10 cellular contexts compared by ENCODE assay signal in genomic region chr1:156116731-156117130, GRCh38. TPM values are rescaled to one million over a fixed set of nuclear protein-coding genes. Genes with fewer than 3 reads are reported as not detected.
A peak's percentile ranks its signal among the peaks of the same experiment; 100 is the strongest.
DNase-seq lines count a peak whose midpoint lies in the region; ATAC-seq and TF ChIP-seq lines count a peak whose summit lies in the region.
"Not testable (repeated sequence)": the region's sequence is repeated elsewhere in the genome, so short reads cannot be mapped to it uniquely, and the experiment has no call there.
"Had no signal": no experiment of that assay in that cellular context is flagged by ENCODE, and none has a peak within 500 bp of the region (broad histone marks: within the 10 kb centered on the region; RNA-seq: fewer than 3 reads in every experiment).

No MANE protein-coding gene starts in this region.

- BruUV-seq in A673 (replicated peaks; lab: Mats Ljungman, UMichigan); HCT116 (replicated peaks; lab: Mats Ljungman, UMichigan): not testable (repeated sequence)

- H3K27me3 Mint-ChIP-seq in T-cell (peaks cover 17 to 18% of the 10 kb centered on the region in 2 donors), immature natural killer cell (ENCODE audit: low read depth in 3 of 3) (peaks cover 9 to 28% (median 19%) of the 10 kb centered on the region in 3 donors), natural killer cell (ENCODE audit: low read depth in 2 of 2) (peaks cover 0 to 29% of the 10 kb centered on the region in 2 donors)
- H3K27me3 Mint-ChIP-seq in activated naive CD8-positive, alpha-beta T cell treated with anti-CD3 and anti-CD28 coated beads, Interleukin-2, amount 10 ng/mL, durations not matched to agents 7 days and 5 days: peaks cover 81% of the 10 kb centered on the region
- H3K27me3 Mint-ChIP-seq in stimulated activated naive B cell treated with anti-CD40 and anti-IgM and Interleukin-4, amounts not matched to agents 10 μg/mL and 1 μg/mL and 100 μg/mL, for 72 hours: peaks cover 0 to 12% of the 10 kb centered on the region in 2 donors

- DNase-seq in A673 (ENCODE audit: low spot score); HCT116 (ENCODE audit: low read depth, low spot score); T-cell; activated naive CD8-positive, alpha-beta T cell treated with anti-CD3 and anti-CD28 coated beads, Interleukin-2, amount 10 ng/mL, durations not matched to agents 7 days and 5 days; effector memory CD4-positive, alpha-beta T cell; immature natural killer cell; natural killer cell; stimulated activated naive B cell treated with anti-CD40 and anti-IgM and Interleukin-4, amounts not matched to agents 10 μg/mL and 1 μg/mL and 100 μg/mL, for 72 hours: not testable (repeated sequence)

- H3K4me1 Mint-ChIP-seq in T-cell: peaks cover 23 to 54% (median 41%) of the 10 kb centered on the region in 3 donors
- peaks cover 13% of the 10 kb centered on the region for H3K4me1 Mint-ChIP-seq in activated naive CD8-positive, alpha-beta T cell treated with anti-CD3 and anti-CD28 coated beads, Interleukin-2, amount 10 ng/mL, durations not matched to agents 7 days and 5 days
- H3K4me1 Mint-ChIP-seq in immature natural killer cell: peaks cover 17 to 23% of the 10 kb centered on the region in 2 donors
- peaks cover 20 to 35% of the 10 kb centered on the region in 2 donors for H3K4me1 Mint-ChIP-seq in natural killer cell
- H3K4me1 Mint-ChIP-seq in stimulated activated naive B cell treated with anti-CD40 and anti-IgM and Interleukin-4, amounts not matched to agents 10 μg/mL and 1 μg/mL and 100 μg/mL, for 72 hours: peaks cover 47 to 73% of the 10 kb centered on the region in 2 donors

- peak overlapping the region; percentile 86 for H3K4me3 ChIP-seq in A673 (ENCODE audit: low read depth, low read length, poor library complexity, severe bottlenecking)
- peak overlapping the region; percentile 96 to 99 for H3K4me3 ChIP-seq in HCT116 (replicated peaks in 1 of 2; ENCODE audit: low read depth in 1 of 2, low read length in 2 of 2)
- peak overlapping the region; percentile 100 for H3K4me3 ChIP-seq in effector memory CD4-positive, alpha-beta T cell (ENCODE audit: insufficient read depth, low read depth, low read length, poor library complexity, severe bottlenecking)

- not testable (repeated sequence) for H4K20me1 ChIP-seq in HCT116 (ENCODE audit: insufficient read depth)

- H3K9me3 ChIP-seq in A673 (ENCODE audit: low read depth, low read length, poor library complexity, severe bottlenecking); HCT116 (ENCODE audit: control insufficient read depth in 1 of 2, insufficient read depth in 1 of 2, low read depth in 1 of 2, low read length in 2 of 2); effector memory CD4-positive, alpha-beta T cell (ENCODE audit: control insufficient read depth, low read length): not testable (repeated sequence)

- H2AFZ ChIP-seq in HCT116 (ENCODE audit: low read depth, low read length, poor library complexity, severe bottlenecking): not testable (repeated sequence)

- CTCF ChIA-PET in A673 (lab: Charles Lee): interaction anchor here (0.7 to 1.2 kb wide), 2 partner anchors 13 to 22 kb away, joined by 4 to 9 read pairs; no protein-coding TSS in a partner anchor
- CTCF ChIA-PET in HCT116 (lab: Charles Lee): interaction anchor here (1.1 to 2.4 kb wide), 2 partner anchors 11 to 13 kb away, joined by 3 to 8 read pairs; no protein-coding TSS in a partner anchor
- CTCF ChIA-PET in T-cell (lab: Charles Lee): interaction anchor here in 1 of 2 donors (1.1 to 2.7 kb wide), 2 partner anchors 11 to 18 kb away, joined by 5 to 15 read pairs; no protein-coding TSS in a partner anchor

- POLR2A ChIA-PET in A673 (lab: Charles Lee; ENCODE audit: low non-redundant PET); activated naive CD8-positive, alpha-beta T cell treated with anti-CD3 and anti-CD28 coated beads, Interleukin-2, amount 10 ng/mL, durations not matched to agents 7 days and 5 days (lab: Charles Lee): not testable (repeated sequence)
- POLR2A ChIA-PET in HCT116 (lab: Charles Lee): interaction anchor here (0.6 to 3.1 kb wide), 4 partner anchors 13 to 665 kb away, joined by 4 to 11 read pairs (median 8); no protein-coding TSS in a partner anchor
- POLR2A ChIA-PET in T-cell (lab: Charles Lee): interaction anchor here (0.5 to 1.9 kb wide), 4 partner anchors 9 to 1679 kb away, joined by 3 to 10 read pairs (median 4); no protein-coding TSS in a partner anchor

- RAD21 ChIA-PET in HCT116 (lab: Charles Lee; ENCODE audit: low non-redundant PET in 1 of 2, low total read pairs in 2 of 2, uncharacterized antibody in 2 of 2, unreplicated experiment in 2 of 2): not testable (repeated sequence)

- peak overlapping the region; percentile 64 for H3K27ac ChIP-seq in A673 (ENCODE audit: low read depth, low read length, poor library complexity, severe bottlenecking)
- H3K27ac ChIP-seq in HCT116 (ENCODE audit: low read depth, low read length): peak overlapping the region; percentile 76
- H3K27ac ChIP-seq in effector memory CD4-positive, alpha-beta T cell (ENCODE audit: insufficient read depth, low read length, poor library complexity, severe bottlenecking): peak overlapping the region; percentile 91

- peaks cover 17% of the 10 kb centered on the region for H3K36me3 Mint-ChIP-seq in T-cell
- not testable (repeated sequence) for H3K36me3 Mint-ChIP-seq in activated naive CD8-positive, alpha-beta T cell treated with anti-CD3 and anti-CD28 coated beads, Interleukin-2, amount 10 ng/mL, durations not matched to agents 7 days and 5 days; immature natural killer cell; natural killer cell
- H3K36me3 Mint-ChIP-seq in stimulated activated naive B cell treated with anti-CD40 and anti-IgM and Interleukin-4, amounts not matched to agents 10 μg/mL and 1 μg/mL and 100 μg/mL, for 72 hours: peaks cover 16 to 25% of the 10 kb centered on the region in 2 donors

- not testable (repeated sequence) for ATAC-seq in HCT116; T-cell (replicated peaks in 1 of 4); activated naive CD8-positive, alpha-beta T cell treated with anti-CD3 and anti-CD28 coated beads, Interleukin-2, amount 10 ng/mL, durations not matched to agents 7 days and 5 days (ENCODE audit: low read depth); natural killer cell; stimulated activated naive B cell treated with anti-CD40 and anti-IgM and Interleukin-4, amounts not matched to agents 10 μg/mL and 1 μg/mL and 100 μg/mL, for 72 hours (replicated peaks)

- H3K36me3 ChIP-seq in A673 (ENCODE audit: insufficient read depth, low read length, poor library complexity, severe bottlenecking); effector memory CD4-positive, alpha-beta T cell (ENCODE audit: control insufficient read depth, insufficient read depth, low read length): not testable (repeated sequence)
- H3K36me3 ChIP-seq in HCT116 (ENCODE audit: control insufficient read depth in 1 of 2, insufficient read depth in 2 of 2, low read length in 2 of 2): peaks cover 0 to 11% of the 10 kb centered on the region in 2 experiments; a peak in 1 of 4 replicates

- H3K9ac ChIP-seq in HCT116 (ENCODE audit: low read length): peak overlapping the region; percentile 98

- H3K9me2 ChIP-seq in HCT116 (ENCODE audit: insufficient read depth): not testable (repeated sequence)

- H3K4me1 ChIP-seq in A673 (ENCODE audit: insufficient read depth, low read length, poor library complexity, severe bottlenecking): peaks cover 53% of the 10 kb centered on the region
- H3K4me1 ChIP-seq in HCT116 (ENCODE audit: control insufficient read depth in 1 of 2, insufficient read depth in 2 of 2, low read length in 2 of 2): peaks cover 78 to 86% of the 10 kb centered on the region in 2 experiments
- H3K4me1 ChIP-seq in effector memory CD4-positive, alpha-beta T cell (ENCODE audit: control insufficient read depth, insufficient read depth, low read length, poor library complexity, severe bottlenecking): peaks cover 31% of the 10 kb centered on the region

- not testable (repeated sequence) for TF ChIP-seq POLR2A in HCT116 (IDR thresholded peaks at IDR 0.05; ENCODE audit: borderline replicate concordance, extremely low read depth, insufficient read depth, insufficient read length)

- H3K27ac Mint-ChIP-seq in T-cell (peak overlapping the region in 1 of 2 donors; percentile 33), immature natural killer cell (peak overlapping the region in 3 of 6 donors; percentile 10 to 87 (median 85)), natural killer cell (peak overlapping the region in 1 of 2 donors; percentile 93)
- H3K27ac Mint-ChIP-seq in activated naive CD8-positive, alpha-beta T cell treated with anti-CD3 and anti-CD28 coated beads, Interleukin-2, amount 10 ng/mL, durations not matched to agents 7 days and 5 days: not testable (repeated sequence)
- peak overlapping the region; percentile 25 for H3K27ac Mint-ChIP-seq in stimulated activated naive B cell treated with anti-CD40 and anti-IgM and Interleukin-4, amounts not matched to agents 10 μg/mL and 1 μg/mL and 100 μg/mL, for 72 hours

- peak overlapping the region; percentile 85 to 93 (median 92) for H3K4me3 Mint-ChIP-seq in T-cell
- peak overlapping the region; percentile 10 for H3K4me3 Mint-ChIP-seq in activated naive CD8-positive, alpha-beta T cell treated with anti-CD3 and anti-CD28 coated beads, Interleukin-2, amount 10 ng/mL, durations not matched to agents 7 days and 5 days
- H3K4me3 Mint-ChIP-seq in immature natural killer cell: peak overlapping the region; percentile 80 to 92 (median 86)
- peak overlapping the region; percentile 88 for H3K4me3 Mint-ChIP-seq in natural killer cell
- peak overlapping the region; percentile 88 to 92 for H3K4me3 Mint-ChIP-seq in stimulated activated naive B cell treated with anti-CD40 and anti-IgM and Interleukin-4, amounts not matched to agents 10 μg/mL and 1 μg/mL and 100 μg/mL, for 72 hours

- not testable (repeated sequence) for TF ChIP-seq RAD21 in HCT116 (IDR thresholded peaks at IDR 0.05; ENCODE audit: low read depth)

- H3K79me2 ChIP-seq in HCT116 (ENCODE audit: insufficient read depth, low read length): peaks cover 72% of the 10 kb centered on the region

- not testable (repeated sequence) for TF ChIP-seq CTCF in A673 (conservative IDR thresholded peaks at IDR 0.05; ENCODE audit: low read depth, low read length); HCT116 (IDR thresholded peaks at IDR 0.05 in 2 of 3, conservative IDR thresholded peaks at IDR 0.05 in 1 of 3; ENCODE audit: borderline replicate concordance in 1 of 3, insufficient read depth in 1 of 3, low read depth in 2 of 3, low read length in 2 of 3); natural killer cell (IDR thresholded peaks at IDR 0.05)

- not testable (repeated sequence) for H3K9me3 Mint-ChIP-seq in T-cell; activated naive CD8-positive, alpha-beta T cell treated with anti-CD3 and anti-CD28 coated beads, Interleukin-2, amount 10 ng/mL, durations not matched to agents 7 days and 5 days; immature natural killer cell; natural killer cell; stimulated activated naive B cell treated with anti-CD40 and anti-IgM and Interleukin-4, amounts not matched to agents 10 μg/mL and 1 μg/mL and 100 μg/mL, for 72 hours

- intact Hi-C loops in A673 (cut with micrococcal nuclease; ENCODE audit: unreplicated experiment); HCT116 (cut with micrococcal nuclease); natural killer cell (cut with micrococcal nuclease): not testable (repeated sequence)

- H3K4me2 ChIP-seq in HCT116 (ENCODE audit: low read length): peak overlapping the region; percentile 90

- not testable (repeated sequence) for H3K27me3 ChIP-seq in A673 (replicated peaks; ENCODE audit: insufficient read depth, low read depth, low read length, poor library complexity); HCT116 (ENCODE audit: insufficient read depth, low read length); effector memory CD4-positive, alpha-beta T cell (replicated peaks; ENCODE audit: control insufficient read depth, insufficient read depth, low read length, poor library complexity, severe bottlenecking)

RNA-seq across cellular contexts. Expression of gene LMNA, which starts 2.2 kb away (rescaled TPM):
- total RNA-seq in A673 (2021) (204 and 225 TPM in 2 replicates), HCT116 (2021; ENCODE audit: unreplicated experiment) (528 TPM), T-cell (100 to 1,000 TPM in 2 of 5 donors, 10 to 100 TPM in 3; 40.3 to 970 (median 57.3) TPM), natural killer cell (100 to 1,000 TPM; 201 to 504 (median 273) TPM)
- 440 and 523 TPM in 2 replicates for polyA plus RNA-seq in HCT116 (2012)
- 10 to 100 TPM; 11.7 to 13.0 TPM for total RNA-seq in activated naive CD8-positive, alpha-beta T cell treated with anti-CD3 and anti-CD28 coated beads, Interleukin-2, amount 10 ng/mL, durations not matched to agents 7 days and 5 days
- polyA plus RNA-seq in immature natural killer cell: 10 to 100 TPM in 2 of 3 donors, 1 to 10 TPM in 1; 4.4 to 14.0 (median 10.3) TPM

RNA-seq across cellular contexts. Expression of gene MEX3A, which starts 34.5 kb away (rescaled TPM):
- total RNA-seq in A673 (2021): 90.0 and 92.5 TPM in 2 replicates
- 6.1 TPM for total RNA-seq in HCT116 (2021; ENCODE audit: unreplicated experiment)
- 4.9 and 5.5 TPM in 2 replicates for polyA plus RNA-seq in HCT116 (2012)
- total RNA-seq in T-cell: under 1 TPM; 0.03 to 0.58 (median 0.20) TPM
- under 1 TPM; 0.09 to 0.11 TPM for total RNA-seq in activated naive CD8-positive, alpha-beta T cell treated with anti-CD3 and anti-CD28 coated beads, Interleukin-2, amount 10 ng/mL, durations not matched to agents 7 days and 5 days
- not detected for polyA plus RNA-seq in immature natural killer cell
- total RNA-seq in natural killer cell: under 1 TPM; 0.05 to 0.16 (median 0.14) TPM

RNA-seq across cellular contexts. Expression of gene SEMA4A, which starts 36.7 kb away (rescaled TPM):
- total RNA-seq in A673 (2021) (0.77 and 0.92 TPM in 2 replicates), HCT116 (2021; ENCODE audit: unreplicated experiment) (0.39 TPM), T-cell (10 to 100 TPM in 1 of 5 donors, 1 to 10 TPM in 4; 1.5 to 12.0 (median 2.2) TPM), natural killer cell (10 to 100 TPM in 1 of 3 donors, 1 to 10 TPM in 2; 2.6 to 13.0 (median 7.0) TPM)
- polyA plus RNA-seq in HCT116 (2012): 0.30 and 0.37 TPM in 2 replicates
- total RNA-seq in activated naive CD8-positive, alpha-beta T cell treated with anti-CD3 and anti-CD28 coated beads, Interleukin-2, amount 10 ng/mL, durations not matched to agents 7 days and 5 days: 10 to 100 TPM in 1 of 2 experiments, 1 to 10 TPM in 1; 9.8 to 10.2 TPM
- polyA plus RNA-seq in immature natural killer cell: 10 to 100 TPM in 1 of 3 donors, 1 to 10 TPM in 2; 2.5 to 12.4 (median 3.2) TPM
- total RNA-seq: HT1080 had no signal

RNA-seq across cellular contexts. Expression of gene RAB25, which starts 55.8 kb away (rescaled TPM):
- total RNA-seq in A673 (2021): 0.47 and 0.66 TPM in 2 replicates
- total RNA-seq in HCT116 (2021; ENCODE audit: unreplicated experiment): 142 TPM
- 210 and 227 TPM in 2 replicates for polyA plus RNA-seq in HCT116 (2012)
- total RNA-seq in T-cell: 1 to 10 TPM in 3 of 5 donors, under 1 TPM in 2; 0.26 to 2.3 (median 1.9) TPM
- total RNA-seq in activated naive CD8-positive, alpha-beta T cell treated with anti-CD3 and anti-CD28 coated beads, Interleukin-2, amount 10 ng/mL, durations not matched to agents 7 days and 5 days: under 1 TPM; 0.86 to 0.91 TPM
- polyA plus RNA-seq in immature natural killer cell: not detected
- under 1 TPM in 1 of 3 donors, not detected in 2; 0.82 TPM for total RNA-seq in natural killer cell
- total RNA-seq: subcutaneous adipose tissue had no signal

Comparison
In these comparisons a context has a peak if more than half of its experiments do, and no peak if none do; other contexts are left out.
1. H3K4me3 Mint-ChIP-seq: peak in every context shown above with its lines; median percentile 92 in T-cell; 90 in stimulated activated naive B cell treated with anti-CD40 and anti-IgM and Interleukin-4, amounts not matched to agents 10 μg/mL and 1 μg/mL and 100 μg/mL, for 72 hours; 88 in natural killer cell; 86 in immature natural killer cell; 10 in activated naive CD8-positive, alpha-beta T cell treated with anti-CD3 and anti-CD28 coated beads, Interleukin-2, amount 10 ng/mL, durations not matched to agents 7 days and 5 days.
2. RNA of gene MEX3A, which starts 34.5 kb away (total RNA-seq): 90.0 to 92.5 TPM in A673; 6.1 TPM in HCT116 (single experiment), 0.03 to 0.58 TPM in T-cell, 0.05 to 0.16 TPM in natural killer cell and 0.09 to 0.11 TPM in activated naive CD8-positive, alpha-beta T cell treated with anti-CD3 and anti-CD28 coated beads, Interleukin-2, amount 10 ng/mL, durations not matched to agents 7 days and 5 days; every median in the first group is over 10 times any median in the second.
3. Peak in every context shown above with its lines, with median percentiles within 50 percentile points of each other: H3K27ac ChIP-seq and H3K4me3 ChIP-seq.